Comparison of ENCODE assay signal across 9 cellular contexts in the genomic region with DNA sequence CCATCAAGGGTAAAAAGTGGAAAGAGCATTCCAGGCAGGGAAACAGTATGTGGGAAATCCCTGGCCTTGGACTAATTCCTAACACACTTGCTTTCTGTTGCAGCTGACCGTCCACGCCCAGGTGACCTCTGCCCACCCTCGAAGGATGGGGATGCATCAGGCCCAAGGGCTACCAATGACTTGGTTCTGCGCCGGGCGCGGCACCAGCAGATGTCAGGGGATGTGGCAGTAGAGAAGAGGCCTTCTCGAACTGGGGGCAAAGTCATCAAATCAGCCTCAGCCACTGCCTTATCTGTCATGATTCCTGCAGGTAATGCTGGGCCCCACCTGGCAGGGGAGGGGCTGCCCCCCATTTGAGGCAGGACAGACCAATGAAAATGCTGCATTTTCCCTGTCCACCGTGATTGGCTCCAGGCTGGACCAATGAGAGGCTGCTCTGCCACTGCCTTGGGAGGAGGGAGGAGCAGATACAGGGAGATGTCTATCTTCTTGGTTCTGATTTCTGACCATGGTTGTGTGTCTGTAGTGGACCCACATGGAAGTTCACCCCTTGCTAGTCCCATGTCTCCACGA.
DNase-seq lines count a peak whose midpoint lies in the region; ATAC-seq and TF ChIP-seq lines count a peak whose summit lies in the region.
"Had no signal": no experiment of that assay in that cellular context is flagged by ENCODE, and none has a peak within 500 bp of the region (broad histone marks: within the 10 kb centered on the region; RNA-seq: fewer than 3 reads in every experiment).

No MANE protein-coding gene starts in this region.

- no peaks in the 10 kb centered on the region for H3K9me3 ChIP-seq in Loucy (ENCODE audit: insufficient read depth, low read depth, low read length)

- peaks cover 5% of the 10 kb centered on the region; the same call in 1 of the 2 replicates for H3K79me2 ChIP-seq in Loucy (ENCODE audit: insufficient read depth, low read length)

- no peak for TF ChIP-seq CTCF in Loucy (conservative IDR thresholded peaks at IDR 0.05; ENCODE audit: low read length)

- no peaks in the 10 kb centered on the region for H3K9me2 ChIP-seq in Loucy (replicated peaks; ENCODE audit: low read depth, low read length)

- H3K36me3 Mint-ChIP-seq in stimulated activated naive B cell treated with anti-CD40 and anti-IgM and Interleukin-4, amounts not matched to agents 10 μg/mL and 1 μg/mL and 100 μg/mL, for 72 hours = peaks cover 12 to 16% of the 10 kb centered on the region in 2 donors

- no peaks in the 10 kb centered on the region for H3F3A ChIP-seq in Loucy (ENCODE audit: low read depth)

- H2AFZ ChIP-seq in Loucy (ENCODE audit: low read length) = no peak overlapping the region

- H3K27me3 ChIP-seq in Loucy (ENCODE audit: insufficient read depth, low read length, poor library complexity, severe bottlenecking) = no peaks in the 10 kb centered on the region

- ATAC-seq in stimulated activated naive B cell treated with anti-CD40 and anti-IgM and Interleukin-4, amounts not matched to agents 10 μg/mL and 1 μg/mL and 100 μg/mL, for 72 hours (replicated peaks) = no peak
- ATAC-seq in HG03280 (IDR thresholded peaks at IDR 0.05; ENCODE audit: unreplicated experiment) = no peak
- ATAC-seq: esophagus mucosa, Panc1 had no signal

- peak overlapping the region; percentile 80 for H3K4me3 ChIP-seq in Loucy (ENCODE audit: low read length, poor library complexity, severe bottlenecking)

- H3K4me1 ChIP-seq in Loucy (ENCODE audit: insufficient read depth, low read length, poor library complexity, severe bottlenecking) = peaks cover 16% of the 10 kb centered on the region

- DNase-seq in NCI-H1105 treated with DMSO at 0.1 percent for 48 hours (lab: John Stamatoyannopoulos, UW) = peak; percentile 10
- no peak for DNase-seq in NCI-H1105 (lab: John Stamatoyannopoulos, UW)
- peak; percentile 43 for DNase-seq in iris pigment epithelial cell (ENCODE audit: low read depth)
- no peak for DNase-seq in stimulated activated naive B cell treated with anti-CD40 and anti-IgM and Interleukin-4, amounts not matched to agents 10 μg/mL and 1 μg/mL and 100 μg/mL, for 72 hours
- DNase-seq: left colon had no signal

- H3K4me2 ChIP-seq in Loucy (ENCODE audit: low read depth, low read length, poor library complexity, severe bottlenecking) = peak overlapping the region; percentile 83

- H3K9ac ChIP-seq in Loucy (ENCODE audit: low read depth, low read length, poor library complexity, severe bottlenecking) = no peak overlapping the region

- H3K9me3 Mint-ChIP-seq in stimulated activated naive B cell treated with anti-CD40 and anti-IgM and Interleukin-4, amounts not matched to agents 10 μg/mL and 1 μg/mL and 100 μg/mL, for 72 hours = peaks cover 7 to 9% of the 10 kb centered on the region in 2 donors

- H3K27ac Mint-ChIP-seq in stimulated activated naive B cell treated with anti-CD40 and anti-IgM and Interleukin-4, amounts not matched to agents 10 μg/mL and 1 μg/mL and 100 μg/mL, for 72 hours = no peak overlapping the region

- H3K36me3 ChIP-seq in Loucy (ENCODE audit: insufficient read depth, low read length) = no peaks in the 10 kb centered on the region

- H3K27me3 Mint-ChIP-seq in stimulated activated naive B cell treated with anti-CD40 and anti-IgM and Interleukin-4, amounts not matched to agents 10 μg/mL and 1 μg/mL and 100 μg/mL, for 72 hours = peaks cover 6% of the 10 kb centered on the region in 2 donors

- no peak overlapping the region for H3K4me3 Mint-ChIP-seq in stimulated activated naive B cell treated with anti-CD40 and anti-IgM and Interleukin-4, amounts not matched to agents 10 μg/mL and 1 μg/mL and 100 μg/mL, for 72 hours

- H4K20me1 ChIP-seq in Loucy (ENCODE audit: insufficient read depth, low read length, poor library complexity, severe bottlenecking) = no peaks in the 10 kb centered on the region

- peaks cover 11 to 22% of the 10 kb centered on the region in 2 donors for H3K4me1 Mint-ChIP-seq in stimulated activated naive B cell treated with anti-CD40 and anti-IgM and Interleukin-4, amounts not matched to agents 10 μg/mL and 1 μg/mL and 100 μg/mL, for 72 hours

Comparison
In these comparisons a context has a peak if more than half of its experiments do, and no peak if none do; other contexts are left out.
1. DNase-seq: peak in NCI-H1105 treated with DMSO at 0.1 percent for 48 hours (single experiment) and iris pigment epithelial cell (single experiment); none in NCI-H1105 (single experiment) and stimulated activated naive B cell treated with anti-CD40 and anti-IgM and Interleukin-4, amounts not matched to agents 10 μg/mL and 1 μg/mL and 100 μg/mL, for 72 hours (single experiment).